11 cellular contexts compared by ENCODE assay signal in genomic region chr9:100354121-100354800, GRCh38. TPM values are rescaled to one million over a fixed set of nuclear protein-coding genes. Genes with fewer than 3 reads are reported as not detected.
A peak's percentile ranks its signal among the peaks of the same experiment; 100 is the strongest.
DNase-seq lines count a peak whose midpoint lies in the region; ATAC-seq, FAIRE-seq and TF ChIP-seq lines count a peak whose summit lies in the region.
"Had no signal": no experiment of that assay in that cellular context is flagged by ENCODE, and none has a peak within 500 bp of the region (broad histone marks: within the 10 kb centered on the region; RNA-seq: fewer than 3 reads in every experiment).

No MANE protein-coding gene starts in this region.

- TF ChIP-seq CTCF in HepG2 (CRISPR knock-in tag; IDR thresholded peaks at IDR 0.05) (no peak), right lobe of liver (IDR thresholded peaks at IDR 0.05) (no peak), OCI-LY1 (IDR thresholded peaks at IDR 0.05; ENCODE audit: low read length) (no peak), endodermal cell (conservative IDR thresholded peaks at IDR 0.05) (no peak), type B pancreatic cell (conservative IDR thresholded peaks at IDR 0.05) (no peak)

- H3K4me1 ChIP-seq in HepG2 (ENCODE audit: insufficient read depth, low read length): peaks cover 45% of the 10 kb centered on the region
- H3K4me1 ChIP-seq in right lobe of liver: peaks cover 0 to 10% (median 4%) of the 10 kb centered on the region in 4 donors
- peaks cover 39% of the 10 kb centered on the region for H3K4me1 ChIP-seq in OCI-LY1 (ENCODE audit: insufficient read depth, low read length, severe bottlenecking)
- no peaks in the 10 kb centered on the region for H3K4me1 ChIP-seq in endodermal cell (ENCODE audit: control insufficient read depth, insufficient read depth, low read length)

- H3K4me3 ChIP-seq in HepG2 (replicated peaks in 1 of 3; ENCODE audit: insufficient read depth in 1 of 3, low read depth in 2 of 3, low read length in 3 of 3) (peak overlapping the region in 1 of 3 experiments; percentile 94; a peak in 1 of 6 replicates), right lobe of liver (no peak overlapping the region), OCI-LY1 (ENCODE audit: low read depth, low read length, poor library complexity, severe bottlenecking) (no peak overlapping the region), endodermal cell (ENCODE audit: low read length) (peak overlapping the region; percentile 87)

- H3K9me3 Mint-ChIP-seq in endodermal cell (peaks cover 16% of the 10 kb centered on the region), type B pancreatic cell (peaks cover 15% of the 10 kb centered on the region)

- H3K79me2 ChIP-seq in HepG2 (ENCODE audit: insufficient read depth, low read length): peaks cover 41% of the 10 kb centered on the region
- H3K79me2 ChIP-seq in OCI-LY1 (ENCODE audit: insufficient read depth, low read length): peaks cover 33% of the 10 kb centered on the region

- H3K9me3 ChIP-seq in HepG2 (ENCODE audit: low read length) (0 out of 2 replicates have a peak, but pooled peaks cover 4% of the 10 kb centered on the region), right lobe of liver (no peaks in the 10 kb centered on the region), OCI-LY1 (ENCODE audit: low read length) (peaks cover 14% of the 10 kb centered on the region), endodermal cell (ENCODE audit: control insufficient read depth, low read length) (peaks cover 13% of the 10 kb centered on the region)

- H3K9me2 ChIP-seq in OCI-LY1 (ENCODE audit: low read depth, low read length): no peaks in the 10 kb centered on the region

- BruUV-seq in HepG2 (replicated peaks; lab: Mats Ljungman, UMichigan): no TSS peak

- H3K27me3 Mint-ChIP-seq in endodermal cell (ENCODE audit: insufficient read depth) (no peaks in the 10 kb centered on the region), type B pancreatic cell (no peaks in the 10 kb centered on the region)

- TF ChIP-seq RAD21 in HepG2 (CRISPR knock-in tag; IDR thresholded peaks at IDR 0.05): no peak

- H4K20me1 ChIP-seq in HepG2 (ENCODE audit: insufficient read depth, low read length) (peaks cover 22% of the 10 kb centered on the region), OCI-LY1 (ENCODE audit: insufficient read depth, low read length) (no peaks in the 10 kb centered on the region)

- 87% methylated on average over 2 of the region's 2 CpGs for WGBS in HepG2 (ENCODE audit: low lambda C conversion rate)
- 87% methylated on average over 2 of the region's 2 CpGs for WGBS in right lobe of liver (ENCODE audit: insufficient coverage, low coverage, low lambda C conversion rate, missing lambda C conversion rate)
- 97 to 100% methylated on average over 2 of the region's 2 CpGs for WGBS in endodermal cell (ENCODE audit: insufficient coverage in 1 of 2, insufficient read length in 1 of 2), 2 experiments

- no peaks in the 10 kb centered on the region; a peak in 1 of 5 replicates for H3K27me3 ChIP-seq in HepG2 (ENCODE audit: control insufficient read depth in 1 of 2, insufficient read depth in 2 of 2, low read length in 2 of 2)
- H3K27me3 ChIP-seq in right lobe of liver: no peaks in the 10 kb centered on the region
- H3K27me3 ChIP-seq in OCI-LY1 (ENCODE audit: insufficient read depth, low read length): no peaks in the 10 kb centered on the region
- H3K27me3 ChIP-seq in endodermal cell (ENCODE audit: control insufficient read depth, insufficient read depth, low read length, poor library complexity, severe bottlenecking): no peaks in the 10 kb centered on the region

- H3K36me3 ChIP-seq in HepG2 (replicated peaks in 1 of 2; ENCODE audit: control insufficient read depth in 1 of 2, insufficient read depth in 2 of 2, low read length in 2 of 2): peaks cover 0 to 2% of the 10 kb centered on the region in 2 experiments; a peak in 2 of 5 replicates
- no peaks in the 10 kb centered on the region for H3K36me3 ChIP-seq in right lobe of liver
- H3K36me3 ChIP-seq in OCI-LY1 (ENCODE audit: insufficient read depth, low read length): peaks cover 2% of the 10 kb centered on the region
- no peaks in the 10 kb centered on the region for H3K36me3 ChIP-seq in endodermal cell (ENCODE audit: control insufficient read depth, insufficient read depth, low read length)

- intact Hi-C loops in HepG2 (cut with micrococcal nuclease; ENCODE audit: unreplicated experiment): loop anchor here (5.0 kb wide), 2 partner anchors 58 to 73 kb away; partner anchors contain the start of gene MSANTD3
- intact Hi-C loops in right lobe of liver (cut with DNase I): no loop called here

- CTCF ChIA-PET in HepG2 (lab: Yijun Ruan, JAX; ENCODE audit: low intra/inter-chr PET ratio, low total read pairs): no interaction called here

- TF ChIP-seq EP300 in HepG2 (IDR thresholded peaks at IDR 0.05; ENCODE audit: low read depth in 2 of 2, low read length in 2 of 2) (no peak), HepG2 (CRISPR knock-in tag; IDR thresholded peaks at IDR 0.05; ENCODE audit: borderline replicate concordance) (no peak)

- no peak overlapping the region for H3K27ac Mint-ChIP-seq in endodermal cell
- peak overlapping the region; percentile 53 for H3K27ac Mint-ChIP-seq in type B pancreatic cell

- DNase-seq in HepG2 (ENCODE audit: low spot score) (no peak), right lobe of liver (no peak), endodermal cell (no peak), type B pancreatic cell (ENCODE audit: extremely low spot score, unreplicated experiment) (no peak), RPMI8226 (no peak)
- DNase-seq: activated effector memory CD4-positive, alpha-beta T cell treated with Interleukin-2 at 50 U/mL for 16 hours; COR-L47; NCI-H524 treated with DMSO at 0.1 percent for 48 hours had no signal

- H3F3A ChIP-seq in OCI-LY1 (ENCODE audit: insufficient read depth, low read length): no peaks in the 10 kb centered on the region

- H3K4me2 ChIP-seq in HepG2 (ENCODE audit: low read depth, low read length) (peak overlapping the region; percentile 95), OCI-LY1 (ENCODE audit: low read length) (0 out of 2 replicates have a peak overlapping the region, but pooled peaks have one; percentile 92)

- H3K36me3 Mint-ChIP-seq in endodermal cell (ENCODE audit: low read depth): peaks cover 14% of the 10 kb centered on the region
- peaks cover 23% of the 10 kb centered on the region for H3K36me3 Mint-ChIP-seq in type B pancreatic cell

- H3K27ac ChIP-seq in HepG2 (ENCODE audit: extremely low read length, insufficient read depth, low read length): no peak overlapping the region
- H3K27ac ChIP-seq in right lobe of liver: no peak overlapping the region
- no peak overlapping the region for H3K27ac ChIP-seq in OCI-LY1 (ENCODE audit: low read depth, low read length, poor library complexity, severe bottlenecking)
- no peak overlapping the region for H3K27ac ChIP-seq in endodermal cell (ENCODE audit: low read depth, low read length)

- H3K4me3 Mint-ChIP-seq in endodermal cell (peak overlapping the region; percentile 89), type B pancreatic cell (peak overlapping the region; percentile 85)

- H3K4me1 Mint-ChIP-seq in endodermal cell (peaks cover 25% of the 10 kb centered on the region), type B pancreatic cell (ENCODE audit: unreplicated experiment) (peaks cover 36% of the 10 kb centered on the region)

- POLR2A ChIA-PET in HepG2 (lab: Yijun Ruan, JAX): no interaction called here

- in situ Hi-C loops in HepG2 (cut with HindIII; ENCODE audit: extremely low pct_ligation_motif_present, low pct_unique_long_range_greater_than_20kb): loop anchor here (5.0 kb wide), 1 partner anchor 73 kb away; the partner anchor contains the start of gene MSANTD3

- ATAC-seq in HepG2: no peak
- ATAC-seq in right lobe of liver: no peak
- no peak for ATAC-seq in HG02840 (IDR thresholded peaks at IDR 0.05; ENCODE audit: low FRiP score, unreplicated experiment)
- ATAC-seq in HG02763 (IDR thresholded peaks at IDR 0.05; ENCODE audit: unreplicated experiment): no peak

- FAIRE-seq in HepG2 (lab: Jason Lieb, UNC): peak; percentile 21

- H2AFZ ChIP-seq in HepG2 (ENCODE audit: low read length) (no peak overlapping the region), OCI-LY1 (ENCODE audit: low read length) (no peak overlapping the region)

- TF ChIP-seq POLR2A in HepG2 (IDR thresholded peaks at IDR 0.05; ENCODE audit: insufficient read depth in 1 of 2, low read depth in 2 of 2, low read length in 2 of 2) (no peak), right lobe of liver (IDR thresholded peaks at IDR 0.05) (no peak)

- H3K9ac ChIP-seq in HepG2 (ENCODE audit: insufficient read depth, low read depth, low read length) (no peak overlapping the region), OCI-LY1 (ENCODE audit: low read length) (no peak overlapping the region), endodermal cell (ENCODE audit: extremely low read depth, low read length, poor library complexity, severe bottlenecking) (no peak overlapping the region)

TF ChIP-seq in HepG2, 621 proteins besides CTCF, POLR2A, EP300 and RAD21 (continues in another document):
- TF ChIP-seq PHF5A (CRISPR knock-in tag; IDR thresholded peaks at IDR 0.05; ENCODE audit: low read depth, unreplicated experiment): no peak

RNA-seq across cellular contexts. Expression of gene TEX10, which starts 1.5 kb away (rescaled TPM):
- total RNA-seq in HepG2 (2016; rRNA removed; fragmentation: Illumina TruSeq; extraction: Trizol) (38.7 and 50.2 TPM in 2 replicates), right lobe of liver (1 to 10 TPM; 2.5 to 6.4 (median 5.0) TPM), endodermal cell (10 to 100 TPM; 44.7 to 49.4 TPM), type B pancreatic cell (ENCODE audit: low replicate concordance) (34.2 and 41.9 TPM in 2 replicates)
- 14.0 and 19.4 TPM in 2 replicates for total RNA-seq in HepG2 (2016; cell fraction: cytosol; rRNA removed; fragmentation: Illumina TruSeq; extraction: Trizol; ENCODE audit: low read depth)
- total RNA-seq in HepG2 (2016; cell fraction: insoluble cytoplasmic fraction; rRNA removed; fragmentation: Illumina TruSeq; extraction: Trizol): 38.8 and 49.0 TPM in 2 replicates
- 23.9 and 33.2 TPM in 2 replicates for total RNA-seq in HepG2 (2016; cell fraction: membrane; rRNA removed; fragmentation: Illumina TruSeq; extraction: Trizol)
- total RNA-seq in HepG2 (2016; cell fraction: nucleus; rRNA removed; fragmentation: Illumina TruSeq; extraction: Trizol): 39.3 and 43.5 TPM in 2 replicates
- 13.5 and 18.1 TPM in 2 replicates for polyA plus RNA-seq in HepG2 (2011; rRNA removed)
- polyA plus RNA-seq in HepG2 (2011; cell fraction: cytosol; rRNA removed): 8.0 and 11.3 TPM in 2 replicates
- polyA plus RNA-seq in HepG2 (2011; cell fraction: nucleus; rRNA removed): 14.7 and 17.6 TPM in 2 replicates
- 13.9 and 16.3 TPM in 2 replicates for polyA plus RNA-seq in HepG2 (2012)
- polyA plus RNA-seq in HepG2 (2016; cell fraction: cytosol; fragmentation: Illumina TruSeq; extraction: Trizol; ENCODE audit: low read depth): 1.5 and 1.8 TPM in 2 replicates
- 28.6 and 28.7 TPM in 2 replicates for polyA plus RNA-seq in HepG2 (2016; cell fraction: insoluble cytoplasmic fraction; fragmentation: Illumina TruSeq; extraction: Trizol; ENCODE audit: low read depth)
- 2.3 and 3.2 TPM in 2 replicates for polyA plus RNA-seq in HepG2 (2016; cell fraction: membrane; fragmentation: Illumina TruSeq; extraction: Trizol; ENCODE audit: low read depth)
- polyA plus RNA-seq in HepG2 (2016; cell fraction: nucleus; fragmentation: Illumina TruSeq; extraction: Trizol; ENCODE audit: insufficient read depth, low read depth): 28.1 and 32.8 TPM in 2 replicates
- 14.4 and 24.2 TPM in 2 replicates for polyA minus RNA-seq in HepG2 (2011; rRNA and poly(A)+ RNA removed; ENCODE audit: low replicate concordance)
- 12.3 and 12.7 TPM in 2 replicates for polyA minus RNA-seq in HepG2 (2011; cell fraction: cytosol; rRNA and poly(A)+ RNA removed)
- 70.5 and 70.8 TPM in 2 replicates for polyA minus RNA-seq in HepG2 (2011; cell fraction: nucleus; rRNA and poly(A)+ RNA removed)
- 31.6 TPM for polyA plus RNA-seq in endodermal cell (2013, experiment 1 of 2)
- 31.6 TPM for polyA plus RNA-seq in endodermal cell (2013, experiment 2 of 2)
